In the genomic region with DNA sequence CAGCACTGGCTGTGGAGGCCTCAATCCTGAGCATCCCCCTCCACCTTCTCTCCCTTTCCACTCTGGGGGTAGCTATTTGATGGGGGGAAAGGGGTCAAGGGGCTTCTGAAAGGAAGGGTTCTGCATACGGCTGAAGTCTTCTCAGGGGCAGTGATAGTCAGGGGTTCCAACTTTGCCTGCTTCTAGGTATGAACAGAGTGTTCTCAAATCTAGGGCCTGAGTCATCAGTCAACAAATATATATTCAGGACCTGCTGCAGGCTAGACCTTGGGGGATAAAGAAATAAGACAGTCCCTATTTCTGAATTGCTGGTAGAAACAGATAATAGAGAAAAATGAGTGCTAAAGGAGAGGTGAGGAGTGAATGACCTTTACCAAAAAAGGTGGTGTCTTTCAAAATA, we compare ENCODE assay signal across 15 cellular contexts. TPM values are rescaled to one million over a fixed set of nuclear protein-coding genes. Genes with fewer than 3 reads are reported as not detected.
DNase-seq lines count a peak whose midpoint lies in the region; ATAC-seq and TF ChIP-seq lines count a peak whose summit lies in the region.
"Had no signal": no experiment of that assay in that cellular context is flagged by ENCODE, and none has a peak within 500 bp of the region (broad histone marks: within the 10 kb centered on the region; RNA-seq: fewer than 3 reads in every experiment).

No MANE protein-coding gene starts in this region.

- no peak for TF ChIP-seq CTCF in brain (conservative IDR thresholded peaks at IDR 0.05)
- no peak for TF ChIP-seq CTCF in psoas muscle (IDR thresholded peaks at IDR 0.05)
- no peak for TF ChIP-seq CTCF in stomach (IDR thresholded peaks at IDR 0.05)
- TF ChIP-seq CTCF in GM10248 (IDR thresholded peaks at IDR 0.05; ENCODE audit: control extremely low read depth, extremely low read depth, low read depth, missing control alignments), result no peak

- no peak for TF ChIP-seq POLR2A in stomach (IDR thresholded peaks at IDR 0.05)

- peak overlapping the region in 3 of 5 experiments; percentile 9 to 95 (median 66) for H3K27ac Mint-ChIP-seq in brain
- no peak overlapping the region for H3K27ac Mint-ChIP-seq in activated CD4-positive, alpha-beta memory T cell treated with anti-CD3 and anti-CD28 coated beads, Interleukin-2, amount 10 ng/mL, durations not matched to agents 7 days and 5 days
- H3K27ac Mint-ChIP-seq: CD4-positive, alpha-beta T cell; H9 had no signal

- POLR2A ChIA-PET in GM10248 (lab: Yijun Ruan, JAX), result no interaction called here
- POLR2A ChIA-PET in activated CD4-positive, alpha-beta memory T cell treated with anti-CD3 and anti-CD28 coated beads, Interleukin-2, amount 10 ng/mL, durations not matched to agents 7 days and 5 days (lab: Charles Lee), result no interaction called here

- WGBS in psoas muscle, 3 donors, result 49 to 88% (median 55%) methylated on average over 1 of the region's 1 CpG
- 71 to 94% (median 88%) methylated on average over 1 of the region's 1 CpG for WGBS in stomach, 5 donors

- H3K4me1 ChIP-seq in muscle layer of duodenum (ENCODE audit: control insufficient read depth in 1 of 2, insufficient read depth in 2 of 2, low read length in 2 of 2) (peaks cover 0 to 29% of the 10 kb centered on the region in 2 donors), psoas muscle (peaks cover 82% of the 10 kb centered on the region), stomach (peaks cover 14 to 75% (median 33%) of the 10 kb centered on the region in 4 donors)

- H3K27me3 ChIP-seq in muscle layer of duodenum (ENCODE audit: low read depth, low read length), result peaks cover 20% of the 10 kb centered on the region
- H3K27me3 ChIP-seq in psoas muscle (ENCODE audit: insufficient read depth in 3 of 3, low read length in 2 of 3), result no peaks in the 10 kb centered on the region
- peaks cover 0 to 47% (median 44%) of the 10 kb centered on the region in 3 donors for H3K27me3 ChIP-seq in stomach

- DNase-seq in psoas muscle (peak in 1 of 2 donors; percentile 30), stomach (no peak), GM10248 (ENCODE audit: extremely low spot score) (no peak), NCI-H1417 treated with DMSO at 0.1 percent for 48 hours (lab: John Stamatoyannopoulos, UW) (no peak)
- no peak for DNase-seq in activated CD4-positive, alpha-beta memory T cell treated with anti-CD3 and anti-CD28 coated beads, Interleukin-2, amount 10 ng/mL, durations not matched to agents 7 days and 5 days
- DNase-seq: 8988T; Calu3; CD4-positive, alpha-beta T cell; DMS79 treated with DMSO at 0.1 percent for 48 hours; EL; GOT3; H9 had no signal

- H3K9me3 ChIP-seq in muscle layer of duodenum (ENCODE audit: control insufficient read depth in 1 of 2, low read length in 2 of 2) (no peaks in the 10 kb centered on the region), psoas muscle (no peaks in the 10 kb centered on the region), stomach (no peaks in the 10 kb centered on the region)

- H3K27me3 Mint-ChIP-seq in brain, result peaks cover 9% of the 10 kb centered on the region
- H3K27me3 Mint-ChIP-seq in activated CD4-positive, alpha-beta memory T cell treated with anti-CD3 and anti-CD28 coated beads, Interleukin-2, amount 10 ng/mL, durations not matched to agents 7 days and 5 days, result peaks cover 73% of the 10 kb centered on the region

- peak overlapping the region; percentile 13 to 66 (median 19) for H3K4me3 Mint-ChIP-seq in brain
- no peak overlapping the region for H3K4me3 Mint-ChIP-seq in activated CD4-positive, alpha-beta memory T cell treated with anti-CD3 and anti-CD28 coated beads, Interleukin-2, amount 10 ng/mL, durations not matched to agents 7 days and 5 days
- H3K4me3 Mint-ChIP-seq: CD4-positive, alpha-beta T cell; H9 had no signal

- H3K4me3 ChIP-seq in muscle layer of duodenum (ENCODE audit: low read depth in 1 of 2, low read length in 2 of 2), result peak overlapping the region in 1 of 2 donors; percentile 12
- peak overlapping the region; percentile 30 for H3K4me3 ChIP-seq in psoas muscle
- H3K4me3 ChIP-seq in stomach, result no peak overlapping the region

- ATAC-seq in psoas muscle (peak in 3 of 4 donors; percentile 40 to 74 (median 70)), HG02623 (IDR thresholded peaks at IDR 0.05; ENCODE audit: unreplicated experiment) (no peak)

- CTCF ChIA-PET in GM10248 (lab: Yijun Ruan, JAX), result interaction anchor here (1.2 kb wide), 1 partner anchor 12 kb away, joined by 7 read pairs; the partner anchor contains the start of gene RGMA
- CTCF ChIA-PET in activated CD4-positive, alpha-beta memory T cell treated with anti-CD3 and anti-CD28 coated beads, Interleukin-2, amount 10 ng/mL, durations not matched to agents 7 days and 5 days (lab: Charles Lee), result interaction anchor here (4.8 kb wide), 1 partner anchor 12 kb away, joined by 25 read pairs; the partner anchor contains the start of gene RGMA

- TF ChIP-seq EP300 in stomach (IDR thresholded peaks at IDR 0.05), result no peak

- intact Hi-C loops in psoas muscle (cut with DNase I) (no loop called here), stomach (cut with DNase I; ENCODE audit: low total_unique reads) (no loop called here)

- H3K36me3 ChIP-seq in muscle layer of duodenum (ENCODE audit: control insufficient read depth in 1 of 2, insufficient read depth in 2 of 2, low read length in 2 of 2) (no peaks in the 10 kb centered on the region), psoas muscle (ENCODE audit: insufficient read depth in 1 of 2, low read depth in 1 of 2) (no peaks in the 10 kb centered on the region), stomach (no peaks in the 10 kb centered on the region)

- H3K27ac ChIP-seq in muscle layer of duodenum (ENCODE audit: low read length), result peak overlapping the region; percentile 48
- H3K27ac ChIP-seq in psoas muscle, result peak overlapping the region; percentile 68
- H3K27ac ChIP-seq in stomach, result peak overlapping the region in 4 of 5 donors; percentile 42 to 92 (median 50)

- peaks cover 88% of the 10 kb centered on the region for H3K4me1 Mint-ChIP-seq in brain
- H3K4me1 Mint-ChIP-seq in activated CD4-positive, alpha-beta memory T cell treated with anti-CD3 and anti-CD28 coated beads, Interleukin-2, amount 10 ng/mL, durations not matched to agents 7 days and 5 days, result peaks cover 13% of the 10 kb centered on the region

- H3K9me3 Mint-ChIP-seq in brain, result peaks cover 0 to 3% (median 0%) of the 10 kb centered on the region in 5 experiments
- no peaks in the 10 kb centered on the region for H3K9me3 Mint-ChIP-seq in activated CD4-positive, alpha-beta memory T cell treated with anti-CD3 and anti-CD28 coated beads, Interleukin-2, amount 10 ng/mL, durations not matched to agents 7 days and 5 days
- H3K9me3 Mint-ChIP-seq: CD4-positive, alpha-beta T cell; H9 had no signal

- H3K36me3 Mint-ChIP-seq in brain, result peaks cover 24% of the 10 kb centered on the region
- no peaks in the 10 kb centered on the region for H3K36me3 Mint-ChIP-seq in activated CD4-positive, alpha-beta memory T cell treated with anti-CD3 and anti-CD28 coated beads, Interleukin-2, amount 10 ng/mL, durations not matched to agents 7 days and 5 days (ENCODE audit: low read depth)

RNA-seq across cellular contexts. Expression of gene RGMA, which starts 12.8 kb away (rescaled TPM):
- polyA plus RNA-seq in brain (ENCODE audit: insufficient read depth, low read depth, low replicate concordance) (57.8 TPM), psoas muscle (100 to 1,000 TPM in 2 of 3 donors, 10 to 100 TPM in 1; 39.2 to 187 (median 129) TPM), stomach (10 to 100 TPM in 1 of 3 donors, 1 to 10 TPM in 2; 4.6 to 19.8 (median 8.0) TPM)
- total RNA-seq in psoas muscle (100 to 1,000 TPM in 2 of 4 donors, 10 to 100 TPM in 2; 45.8 to 217 (median 103) TPM), stomach (10 to 100 TPM in 4 of 5 donors, 1 to 10 TPM in 1; 1.7 to 64.2 (median 30.1) TPM)
- under 1 TPM; 0.18 to 0.23 TPM for total RNA-seq in activated CD4-positive, alpha-beta memory T cell treated with anti-CD3 and anti-CD28 coated beads, Interleukin-2, amount 10 ng/mL, durations not matched to agents 7 days and 5 days
- total RNA-seq: CD4-positive, alpha-beta T cell had no signal
